1 cellular context compared by ENCODE assay signal in genomic region chr2:232668805-232669444, GRCh38.
TF ChIP-seq lines count a peak whose summit lies in the region.

No MANE protein-coding gene starts in this region.

TF ChIP-seq in HCT116, 20 proteins besides CTCF, POLR2A, EP300 and RAD21:
- no peak for TF ChIP-seq REST (IDR thresholded peaks at IDR 0.05; ENCODE audit: low read depth)
- no peak for TF ChIP-seq ZFX (IDR thresholded peaks at IDR 0.05)
- no peak for TF ChIP-seq EGR1 (IDR thresholded peaks at IDR 0.05; ENCODE audit: low read depth)
- TF ChIP-seq CEBPB (IDR thresholded peaks at IDR 0.05; ENCODE audit: low read depth) = no peak
- no peak for TF ChIP-seq FOSL1 (IDR thresholded peaks at IDR 0.05; ENCODE audit: low read depth)
- no peak for TF ChIP-seq YY1 (IDR thresholded peaks at IDR 0.05; ENCODE audit: extremely low read depth, insufficient replicate concordance, low read depth, low read length)
- TF ChIP-seq ZNF274 (IDR thresholded peaks at IDR 0.05; ENCODE audit: low read depth, low read length) = no peak
- no peak for TF ChIP-seq EZH2 (IDR thresholded peaks at IDR 0.05)
- TF ChIP-seq, protein P1, sequence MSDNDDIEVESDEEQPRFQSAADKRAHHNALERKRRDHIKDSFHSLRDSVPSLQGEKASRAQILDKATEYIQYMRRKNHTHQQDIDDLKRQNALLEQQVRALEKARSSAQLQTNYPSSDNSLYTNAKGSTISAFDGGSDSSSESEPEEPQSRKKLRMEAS (IDR thresholded peaks at IDR 0.05) = no peak
- TF ChIP-seq SIN3A (IDR thresholded peaks at IDR 0.05; ENCODE audit: low read depth) = no peak
- TF ChIP-seq ELF1 (IDR thresholded peaks at IDR 0.05; ENCODE audit: borderline replicate concordance, low read depth) = no peak
